17 cellular contexts compared by ENCODE assay signal in genomic region chr1:178121883-178122282, GRCh38. TPM values are rescaled to one million over a fixed set of nuclear protein-coding genes. Genes with fewer than 3 reads are reported as not detected.
A peak's percentile ranks its signal among the peaks of the same experiment; 100 is the strongest.
DNase-seq lines count a peak whose midpoint lies in the region; ATAC-seq and TF ChIP-seq lines count a peak whose summit lies in the region.
"Had no signal": no experiment of that assay in that cellular context is flagged by ENCODE, and none has a peak within 500 bp of the region (broad histone marks: within the 10 kb centered on the region; RNA-seq: fewer than 3 reads in every experiment).

No MANE protein-coding gene starts in this region.

- H3K79me2 ChIP-seq in OCI-LY3 (ENCODE audit: low read length): no peaks in the 10 kb centered on the region

- H3K9ac ChIP-seq in OCI-LY3 (ENCODE audit: low read length): no peak overlapping the region
- H3K9ac ChIP-seq: BLaER1 had no signal

- intact Hi-C loops in Caco-2 (cut with micrococcal nuclease; ENCODE audit: unreplicated experiment): no loop called here

- peak; percentile 8 for ATAC-seq in GM21515 (IDR thresholded peaks at IDR 0.05; ENCODE audit: unreplicated experiment)

- H2AFZ ChIP-seq in OCI-LY3 (ENCODE audit: low read depth, low read length): no peak overlapping the region

- H3K4me1 Mint-ChIP-seq in Caco-2 (ENCODE audit: low read depth, unreplicated experiment): peaks cover 6% of the 10 kb centered on the region

- H3K4me1 ChIP-seq in OCI-LY3 (ENCODE audit: low read length) (peaks cover 22% of the 10 kb centered on the region), Caco-2 (peaks cover 36% of the 10 kb centered on the region)
- H3K4me1 ChIP-seq: BLaER1 had no signal

- no peaks in the 10 kb centered on the region for H3K27me3 ChIP-seq in OCI-LY3 (ENCODE audit: low read depth, low read length)
- no peaks in the 10 kb centered on the region for H3K27me3 ChIP-seq in Caco-2 (replicated peaks; ENCODE audit: control insufficient read depth, insufficient read depth, low read length)
- H3K27me3 ChIP-seq: BLaER1, heart right ventricle had no signal

- peak overlapping the region; percentile 18; the same call in 1 of the 2 replicates for H3K27ac ChIP-seq in OCI-LY3 (ENCODE audit: low read length)
- H3K27ac ChIP-seq: BLaER1, skin epidermis had no signal

- no peak overlapping the region for H3K27ac Mint-ChIP-seq in Caco-2 (ENCODE audit: unreplicated experiment)

- H3K4me3 ChIP-seq in OCI-LY3 (ENCODE audit: low read length): peak overlapping the region; percentile 10
- H3K4me3 ChIP-seq in fibroblast of the aortic adventitia (ENCODE audit: low read depth, low read length): no peak overlapping the region
- H3K4me3 ChIP-seq in Caco-2 (ENCODE audit: low read depth, low read length): no peak overlapping the region
- H3K4me3 ChIP-seq: BLaER1, heart right ventricle, skin epidermis had no signal

- no peaks in the 10 kb centered on the region for H4K20me1 ChIP-seq in OCI-LY3 (ENCODE audit: insufficient read depth, low read length)
- H4K20me1 ChIP-seq: BLaER1 had no signal

- DNase-seq in fibroblast of the aortic adventitia (ENCODE audit: low read depth) (peak; percentile 32), retina (peak; percentile 7), Caco-2 (no peak), ureter (ENCODE audit: low spot score) (no peak)
- DNase-seq in activated CD4-positive, CD25-positive, alpha-beta regulatory T cell treated with anti-CD3 and anti-CD28 coated beads, Interleukin-2, amount 50 U/mL, for 72 hours: no peak
- DNase-seq: activated gamma-delta T cell treated with Interleukin-2 at 50 U/mL for 16 hours, cortex of kidney, erythroblast, heart right ventricle, KBM-7, NCI-H1092 treated with DMSO at 0.1 percent for 48 hours, NCI-H2227 treated with DMSO at 0.1 percent for 48 hours, SIG-M5 had no signal

- no TSS peak for BruUV-seq in Caco-2 (replicated peaks; lab: Mats Ljungman, UMichigan)

- no peaks in the 10 kb centered on the region for H3K27me3 Mint-ChIP-seq in Caco-2 (ENCODE audit: insufficient read depth, unreplicated experiment)

- H3K36me3 Mint-ChIP-seq in Caco-2 (ENCODE audit: insufficient read depth, unreplicated experiment): no peaks in the 10 kb centered on the region

- peak overlapping the region; percentile 63 for H3K4me2 ChIP-seq in OCI-LY3 (ENCODE audit: low read length)
- H3K4me2 ChIP-seq: BLaER1 had no signal

- POLR2A ChIA-PET in Caco-2 (lab: Charles Lee): no interaction called here

- no peaks in the 10 kb centered on the region for H3K36me3 ChIP-seq in OCI-LY3 (replicated peaks; ENCODE audit: low read depth, low read length)
- H3K36me3 ChIP-seq in Caco-2 (ENCODE audit: control insufficient read depth, insufficient read depth, low read length): no peaks in the 10 kb centered on the region
- H3K36me3 ChIP-seq: BLaER1 had no signal

- no peaks in the 10 kb centered on the region for H3K9me3 Mint-ChIP-seq in Caco-2 (ENCODE audit: unreplicated experiment)

- TF ChIP-seq CTCF in OCI-LY3 (IDR thresholded peaks at IDR 0.05; ENCODE audit: low read depth, low read length): no peak
- TF ChIP-seq CTCF in fibroblast of the aortic adventitia (IDR thresholded peaks at IDR 0.05; ENCODE audit: insufficient read depth, low read length): no peak
- no peak for TF ChIP-seq CTCF in Caco-2 (IDR thresholded peaks at IDR 0.05; ENCODE audit: insufficient read depth in 1 of 2, low read depth in 1 of 2, low read length in 1 of 2, severe bottlenecking in 1 of 2, unreplicated experiment in 1 of 2)

- H3K4me3 Mint-ChIP-seq in Caco-2 (ENCODE audit: unreplicated experiment): no peak overlapping the region

- H3K9me3 ChIP-seq in OCI-LY3 (ENCODE audit: insufficient read depth, low read length) (no peaks in the 10 kb centered on the region), Caco-2 (no peaks in the 10 kb centered on the region)
- H3K9me3 ChIP-seq: BLaER1, heart right ventricle had no signal

- CTCF ChIA-PET in Caco-2 (lab: Charles Lee): interaction anchor here (0.7 kb wide), 1 partner anchor 30 kb away, joined by 3 read pairs; no protein-coding TSS in a partner anchor

RNA-seq across cellular contexts. Expression of gene RASAL2, which starts 28.0 kb away (rescaled TPM):
- total RNA-seq in fibroblast of the aortic adventitia (ENCODE audit: low replicate concordance) (30.5 and 32.6 TPM in 2 replicates), Caco-2 (2022) (36.8 and 37.2 TPM in 2 replicates), ureter (26.0 TPM)

Comparison
In these comparisons a context has a peak if more than half of its experiments do, and no peak if none do; other contexts are left out.
1. DNase-seq: peak in fibroblast of the aortic adventitia (single experiment) and retina (single experiment); none in Caco-2 (0 of 2), activated CD4-positive, CD25-positive, alpha-beta regulatory T cell treated with anti-CD3 and anti-CD28 coated beads, Interleukin-2, amount 50 U/mL, for 72 hours (single experiment) and ureter (single experiment).